In the genomic region with DNA sequence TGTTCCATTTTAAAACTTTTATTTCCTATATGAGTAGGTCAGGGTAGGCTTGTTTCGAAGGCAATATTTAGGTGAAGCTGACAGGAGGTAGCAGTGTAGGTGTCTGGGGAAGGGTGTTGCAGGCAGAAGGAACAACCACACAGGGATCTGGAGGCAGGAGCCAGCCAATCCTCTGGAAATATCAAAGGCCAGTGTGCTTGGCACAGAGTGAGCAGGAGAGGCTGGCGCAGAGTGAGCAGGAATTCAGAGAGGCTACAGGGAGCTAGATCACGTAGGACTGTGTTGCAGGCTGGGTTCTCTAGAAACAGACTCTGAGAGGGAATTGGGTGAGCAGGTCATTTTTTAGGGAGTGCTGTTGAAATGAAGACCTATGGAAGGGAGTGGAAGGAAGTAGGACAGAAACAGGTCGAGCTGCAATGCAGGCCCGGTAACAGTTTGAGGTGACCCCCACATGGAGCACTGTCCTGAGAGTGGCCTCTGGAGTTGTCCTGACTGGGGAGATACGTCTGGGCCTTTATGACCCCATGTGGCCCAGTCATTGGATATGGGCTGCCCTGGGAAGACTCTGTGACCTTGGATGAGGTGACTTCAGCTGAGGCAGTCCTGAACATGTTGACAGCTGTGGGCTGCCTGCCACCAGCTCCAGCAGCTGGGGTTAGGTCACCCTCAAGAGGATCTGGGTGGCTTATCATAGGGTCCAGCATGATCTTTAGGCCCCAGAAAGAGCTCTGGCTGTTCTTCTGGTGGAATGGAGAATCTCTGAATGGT, we compare ENCODE assay signal across 18 cellular contexts. TPM values are rescaled to one million over a fixed set of nuclear protein-coding genes. Genes with fewer than 3 reads are reported as not detected.
DNase-seq lines count a peak whose midpoint lies in the region; ATAC-seq and TF ChIP-seq lines count a peak whose summit lies in the region.
"Had no signal": no experiment of that assay in that cellular context is flagged by ENCODE, and none has a peak within 500 bp of the region (broad histone marks: within the 10 kb centered on the region; RNA-seq: fewer than 3 reads in every experiment).

No MANE protein-coding gene starts in this region.

- WGBS in adrenal gland, 4 donors, result 85 to 95% (median 87%) methylated on average over 5 to 6 of the region's 6 CpGs
- 37 to 60% (median 40%) methylated on average over 6 of the region's 6 CpGs for WGBS in psoas muscle, 3 donors

- peak overlapping the region in 2 of 3 donors; percentile 64 to 81 for H3K27ac Mint-ChIP-seq in CD4-positive, CD25-positive, alpha-beta regulatory T cell

- peaks cover 4% of the 10 kb centered on the region for H3K27me3 Mint-ChIP-seq in CD4-positive, CD25-positive, alpha-beta regulatory T cell
- H3K27me3 Mint-ChIP-seq: IgD-negative memory B cell had no signal

- no peaks in the 10 kb centered on the region for H3K27me3 ChIP-seq in CD4-positive, CD25-positive, alpha-beta regulatory T cell (ENCODE audit: control insufficient read depth, insufficient read depth, low read length)
- H3K27me3 ChIP-seq in adrenal gland, result no peaks in the 10 kb centered on the region
- H3K27me3 ChIP-seq in psoas muscle (ENCODE audit: insufficient read depth in 3 of 3, low read length in 2 of 3), result no peaks in the 10 kb centered on the region

- no peaks in the 10 kb centered on the region for H3K9me3 ChIP-seq in CD4-positive, CD25-positive, alpha-beta regulatory T cell (ENCODE audit: control insufficient read depth in 2 of 2, low read length in 2 of 2)
- H3K9me3 ChIP-seq in adrenal gland (replicated peaks in 1 of 3) (no peaks in the 10 kb centered on the region), psoas muscle (no peaks in the 10 kb centered on the region)
- H3K9me3 ChIP-seq: A549, Caco-2 had no signal

- H3K4me3 Mint-ChIP-seq in CD4-positive, CD25-positive, alpha-beta regulatory T cell, result no peak overlapping the region
- H3K4me3 Mint-ChIP-seq: CD14-positive monocyte, IgD-negative memory B cell had no signal

- H3K27ac ChIP-seq in CD4-positive, CD25-positive, alpha-beta regulatory T cell (ENCODE audit: insufficient read depth, low read length, poor library complexity, severe bottlenecking), result no peak overlapping the region
- H3K27ac ChIP-seq in adrenal gland, result no peak overlapping the region
- H3K27ac ChIP-seq in psoas muscle, result peak overlapping the region; percentile 53
- H3K27ac ChIP-seq: A549, RWPE1 had no signal

- H3K4me1 ChIP-seq in CD4-positive, CD25-positive, alpha-beta regulatory T cell (ENCODE audit: control insufficient read depth, insufficient read depth, low read length, poor library complexity, severe bottlenecking), result no peaks in the 10 kb centered on the region
- H3K4me1 ChIP-seq in adrenal gland (replicated peaks in 1 of 2), result no peaks in the 10 kb centered on the region
- peaks cover 15% of the 10 kb centered on the region for H3K4me1 ChIP-seq in psoas muscle
- H3K4me1 ChIP-seq: A549 had no signal

- peaks cover 0 to 5% (median 0%) of the 10 kb centered on the region in 4 donors for H3K4me1 Mint-ChIP-seq in CD4-positive, CD25-positive, alpha-beta regulatory T cell
- H3K4me1 Mint-ChIP-seq: CD14-positive monocyte had no signal

- DNase-seq in CD4-positive, CD25-positive, alpha-beta regulatory T cell, result no peak
- peak in 6 of 7 donors; percentile 21 to 73 (median 50) for DNase-seq in adrenal gland
- DNase-seq in left ventricle myocardium superior, result peak; percentile 87
- peak; percentile 37 to 66 for DNase-seq in psoas muscle
- no peak for DNase-seq in KG1 (lab: John Stamatoyannopoulos, UW)
- no peak for DNase-seq in activated CD4-positive, alpha-beta T cell treated with anti-CD3 and anti-CD28 coated beads, Interleukin-2, amount 50 U/mL, for 48 hours
- DNase-seq: Caco-2, HCEC 1CT, NCI-H146, NCI-H2227 treated with DMSO at 0.1 percent for 48 hours, NCI-H526, OCI-M1 had no signal

- intact Hi-C loops in adrenal gland (cut with DNase I), result no loop called here
- intact Hi-C loops in left ventricle myocardium superior (cut with micrococcal nuclease), result no loop called here
- intact Hi-C loops in psoas muscle (cut with DNase I), result no loop called here

- ATAC-seq in CD4-positive, CD25-positive, alpha-beta regulatory T cell (ENCODE audit: low read depth in 2 of 2), result no peak
- ATAC-seq in left ventricle myocardium superior, result peak; percentile 98
- peak; percentile 93 to 98 (median 95) for ATAC-seq in psoas muscle
- ATAC-seq in HG03159 (IDR thresholded peaks at IDR 0.05; ENCODE audit: unreplicated experiment), result no peak
- no peak for ATAC-seq in HG03460 (IDR thresholded peaks at IDR 0.05; ENCODE audit: unreplicated experiment)
- ATAC-seq: A549 had no signal

- H3K36me3 Mint-ChIP-seq in CD4-positive, CD25-positive, alpha-beta regulatory T cell, result no peaks in the 10 kb centered on the region
- H3K36me3 Mint-ChIP-seq: CD14-positive monocyte had no signal

- TF ChIP-seq CTCF in adrenal gland (IDR thresholded peaks at IDR 0.05), result no peak
- TF ChIP-seq CTCF in psoas muscle (IDR thresholded peaks at IDR 0.05), result no peak

- TF ChIP-seq POLR2A in adrenal gland (IDR thresholded peaks at IDR 0.05), result no peak

- no peaks in the 10 kb centered on the region for H3K36me3 ChIP-seq in CD4-positive, CD25-positive, alpha-beta regulatory T cell (ENCODE audit: control insufficient read depth, insufficient read depth, low read length)
- H3K36me3 ChIP-seq in adrenal gland (replicated peaks in 1 of 2) (no peaks in the 10 kb centered on the region), psoas muscle (ENCODE audit: insufficient read depth in 1 of 2, low read depth in 1 of 2) (no peaks in the 10 kb centered on the region)

- no peak overlapping the region for H3K4me3 ChIP-seq in CD4-positive, CD25-positive, alpha-beta regulatory T cell (ENCODE audit: low read depth, low read length)
- H3K4me3 ChIP-seq in adrenal gland (no peak overlapping the region), psoas muscle (no peak overlapping the region)
- H3K4me3 ChIP-seq: A549 had no signal

- H3K9me3 Mint-ChIP-seq in CD4-positive, CD25-positive, alpha-beta regulatory T cell, result peaks cover 0 to 2% (median 0%) of the 10 kb centered on the region in 7 donors
- H3K9me3 Mint-ChIP-seq: CD14-positive monocyte, IgD-negative memory B cell had no signal

RNA-seq across cellular contexts. Expression of gene ERCC5, which starts 51.7 kb away (rescaled TPM):
- 104 TPM for total RNA-seq in CD4-positive, CD25-positive, alpha-beta regulatory T cell
- 10 to 100 TPM; 44.3 to 55.6 (median 49.0) TPM for polyA plus RNA-seq in CD4-positive, CD25-positive, alpha-beta regulatory T cell
- 10 to 100 TPM; 37.8 to 74.7 (median 56.2) TPM for total RNA-seq in adrenal gland
- polyA plus RNA-seq in adrenal gland, result 100 to 1,000 TPM in 2 of 3 donors, 10 to 100 TPM in 1; 67.3 to 185 (median 157) TPM
- 26.2 TPM for total RNA-seq in left ventricle myocardium superior
- total RNA-seq in psoas muscle, result 10 to 100 TPM; 21.0 to 31.0 (median 27.4) TPM
- 10 to 100 TPM; 13.5 to 37.4 (median 23.3) TPM for polyA plus RNA-seq in psoas muscle

Comparison
In these comparisons a context has a peak if more than half of its experiments do, and no peak if none do; other contexts are left out.
1. ATAC-seq: peak in left ventricle myocardium superior (single experiment) and psoas muscle (4 of 4); none in CD4-positive, CD25-positive, alpha-beta regulatory T cell (0 of 2), HG03159 (single experiment) and HG03460 (single experiment).
2. DNase-seq: peak in adrenal gland (6 of 7), left ventricle myocardium superior (single experiment) and psoas muscle (2 of 2); none in CD4-positive, CD25-positive, alpha-beta regulatory T cell (0 of 3), KG1 (single experiment) and activated CD4-positive, alpha-beta T cell treated with anti-CD3 and anti-CD28 coated beads, Interleukin-2, amount 50 U/mL, for 48 hours (0 of 2).